ENCODE assay signal across 10 cellular contexts in the genomic region with DNA sequence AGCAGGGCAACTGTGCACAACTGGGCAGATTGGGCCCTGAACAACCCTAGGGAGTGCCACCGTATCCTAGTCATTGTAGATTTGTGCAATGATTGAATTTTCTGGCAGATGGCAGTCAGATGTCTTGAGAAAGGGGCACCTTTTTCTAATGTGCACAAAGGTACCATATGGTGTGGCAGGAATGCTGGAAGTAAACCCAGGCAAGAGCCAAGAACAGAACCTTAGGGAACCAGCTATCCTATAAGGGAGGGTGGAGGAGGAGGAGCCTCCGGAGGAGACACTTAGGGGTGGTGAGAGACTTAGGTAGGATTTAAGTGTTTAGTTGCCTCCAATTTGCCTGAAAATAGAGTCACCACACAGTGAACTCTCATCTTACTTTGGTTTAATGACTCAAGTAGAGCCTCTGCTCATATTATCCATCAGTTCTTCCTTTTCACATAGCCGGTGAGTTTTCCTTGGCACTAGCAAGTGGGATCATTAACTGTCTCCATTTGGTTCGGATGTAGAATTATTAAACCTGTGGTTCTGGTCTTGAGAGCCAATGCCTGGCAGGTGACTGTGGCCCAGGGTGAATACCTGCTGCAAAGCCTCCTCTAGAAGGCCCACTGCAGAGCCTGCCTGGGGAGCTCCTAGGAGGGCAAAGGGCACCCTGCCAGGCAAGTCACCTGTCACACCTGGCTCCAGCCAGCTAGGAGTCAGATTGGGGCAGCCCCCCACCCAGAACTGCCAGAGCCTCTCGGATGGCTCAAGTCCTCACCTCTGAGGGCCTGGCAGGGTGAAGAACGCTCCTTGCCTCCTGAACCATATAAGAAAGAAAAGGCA.
DNase-seq lines count a peak whose midpoint lies in the region; ATAC-seq, FAIRE-seq and TF ChIP-seq lines count a peak whose summit lies in the region.
"Had no signal": no experiment of that assay in that cellular context is flagged by ENCODE, and none has a peak within 500 bp of the region (broad histone marks: within the 10 kb centered on the region; RNA-seq: fewer than 3 reads in every experiment).

No MANE protein-coding gene starts in this region.

- no peak overlapping the region for H3K9ac ChIP-seq in HepG2 (ENCODE audit: insufficient read depth, low read depth, low read length)

- H3K9me3 Mint-ChIP-seq in activated naive CD4-positive, alpha-beta T cell treated with anti-CD3 and anti-CD28 coated beads, Interleukin-2, amount 10 ng/mL, durations not matched to agents 7 days and 5 days, result no peaks in the 10 kb centered on the region
- no peaks in the 10 kb centered on the region for H3K9me3 Mint-ChIP-seq in activated T-helper 17 cell treated with anti-CD3 and anti-CD28 coated beads, Interleukin-2, amount 50 U/mL, for 72 hours

- intact Hi-C loops in HepG2 (cut with micrococcal nuclease; ENCODE audit: unreplicated experiment), result no loop called here

- TF ChIP-seq CTCF in HepG2 (CRISPR knock-in tag; IDR thresholded peaks at IDR 0.05), result no peak
- no peak for TF ChIP-seq CTCF in upper lobe of left lung (IDR thresholded peaks at IDR 0.05)

- H3K79me2 ChIP-seq in HepG2 (ENCODE audit: insufficient read depth, low read length), result no peaks in the 10 kb centered on the region

- TF ChIP-seq POLR2A in HepG2 (IDR thresholded peaks at IDR 0.05; ENCODE audit: insufficient read depth in 1 of 2, low read depth in 2 of 2, low read length in 2 of 2) (no peak), upper lobe of left lung (IDR thresholded peaks at IDR 0.05) (no peak)

- in situ Hi-C loops in HepG2 (cut with HindIII; ENCODE audit: extremely low pct_ligation_motif_present, low pct_unique_long_range_greater_than_20kb), result no loop called here

- H3K4me3 Mint-ChIP-seq in activated naive CD4-positive, alpha-beta T cell treated with anti-CD3 and anti-CD28 coated beads, Interleukin-2, amount 10 ng/mL, durations not matched to agents 7 days and 5 days, result no peak overlapping the region
- H3K4me3 Mint-ChIP-seq in activated T-helper 17 cell treated with anti-CD3 and anti-CD28 coated beads, Interleukin-2, amount 50 U/mL, for 72 hours, result peak overlapping the region; percentile 83

- FAIRE-seq in HepG2 (lab: Jason Lieb, UNC), result no peak

- H4K20me1 ChIP-seq in HepG2 (ENCODE audit: insufficient read depth, low read length), result no peaks in the 10 kb centered on the region

- CTCF ChIA-PET in activated naive CD4-positive, alpha-beta T cell treated with anti-CD3 and anti-CD28 coated beads, Interleukin-2, amount 10 ng/mL, durations not matched to agents 7 days and 5 days (lab: Charles Lee), result interaction anchor here (1.2 kb wide), 1 partner anchor 34 kb away, joined by 3 read pairs; no protein-coding TSS in a partner anchor
- CTCF ChIA-PET in HepG2 (lab: Yijun Ruan, JAX; ENCODE audit: low intra/inter-chr PET ratio, low total read pairs), result no interaction called here

- no peaks in the 10 kb centered on the region for H3K27me3 Mint-ChIP-seq in activated naive CD4-positive, alpha-beta T cell treated with anti-CD3 and anti-CD28 coated beads, Interleukin-2, amount 10 ng/mL, durations not matched to agents 7 days and 5 days
- H3K27me3 Mint-ChIP-seq in activated T-helper 17 cell treated with anti-CD3 and anti-CD28 coated beads, Interleukin-2, amount 50 U/mL, for 72 hours, result no peaks in the 10 kb centered on the region

- no peak overlapping the region for H2AFZ ChIP-seq in HepG2 (ENCODE audit: low read length)

- no peaks in the 10 kb centered on the region for H3K36me3 ChIP-seq in HepG2 (replicated peaks in 1 of 2; ENCODE audit: control insufficient read depth in 1 of 2, insufficient read depth in 2 of 2, low read length in 2 of 2)
- no peaks in the 10 kb centered on the region for H3K36me3 ChIP-seq in upper lobe of left lung

- no TSS peak for BruUV-seq in HepG2 (replicated peaks; lab: Mats Ljungman, UMichigan)

- H3K4me3 ChIP-seq in HepG2 (replicated peaks in 1 of 3; ENCODE audit: insufficient read depth in 1 of 3, low read depth in 2 of 3, low read length in 3 of 3) (no peak overlapping the region), upper lobe of left lung (no peak overlapping the region)

- no peak for DNase-seq in activated naive CD4-positive, alpha-beta T cell treated with anti-CD3 and anti-CD28 coated beads, Interleukin-2, amount 10 ng/mL, durations not matched to agents 7 days and 5 days
- no peak for DNase-seq in activated naive CD4-positive, alpha-beta T cell treated with Interleukin-2 at 50 U/mL for 16 hours
- DNase-seq in HepG2 (ENCODE audit: low spot score) (no peak), upper lobe of left lung (no peak), dedifferentiated amniotic fluid mesenchymal stem cell (ENCODE audit: extremely low spot score) (no peak), mucosa of gallbladder (ENCODE audit: low spot score) (no peak)
- DNase-seq: KBM-7, NCI-H510A treated with DMSO at 0.1 percent for 48 hours had no signal

- H3K27ac ChIP-seq in HepG2 (ENCODE audit: extremely low read length, insufficient read depth, low read length) (no peak overlapping the region), upper lobe of left lung (peak overlapping the region in 3 of 4 donors; percentile 46 to 58 (median 49))

- H3K4me2 ChIP-seq in HepG2 (ENCODE audit: low read depth, low read length), result no peak overlapping the region

- peak overlapping the region; percentile 86 for H3K27ac Mint-ChIP-seq in activated naive CD4-positive, alpha-beta T cell treated with anti-CD3 and anti-CD28 coated beads, Interleukin-2, amount 10 ng/mL, durations not matched to agents 7 days and 5 days
- peak overlapping the region; percentile 91 for H3K27ac Mint-ChIP-seq in activated T-helper 17 cell treated with anti-CD3 and anti-CD28 coated beads, Interleukin-2, amount 50 U/mL, for 72 hours

- peak; percentile 63 for ATAC-seq in activated T-helper 17 cell treated with anti-CD3 and anti-CD28 coated beads, Interleukin-2, amount 50 U/mL, for 72 hours (replicated peaks)
- ATAC-seq in HepG2 (peak; percentile 22; the same call in 1 of the 3 replicates), upper lobe of left lung (ENCODE audit: low FRiP score in 2 of 2) (no peak), GM18498 (IDR thresholded peaks at IDR 0.05; ENCODE audit: unreplicated experiment) (no peak)

- no peak for TF ChIP-seq RAD21 in HepG2 (CRISPR knock-in tag; IDR thresholded peaks at IDR 0.05)

- H3K4me1 ChIP-seq in HepG2 (ENCODE audit: insufficient read depth, low read length), result peaks cover 40% of the 10 kb centered on the region
- H3K4me1 ChIP-seq in upper lobe of left lung, result peaks cover 5 to 44% (median 22%) of the 10 kb centered on the region in 4 donors

- POLR2A ChIA-PET in HepG2 (lab: Yijun Ruan, JAX), result interaction anchor here (1.0 kb wide), 1 partner anchor 48 kb away, joined by 3 read pairs; no protein-coding TSS in a partner anchor

- H3K27me3 ChIP-seq in HepG2 (ENCODE audit: control insufficient read depth in 1 of 2, insufficient read depth in 2 of 2, low read length in 2 of 2), result no peaks in the 10 kb centered on the region
- H3K27me3 ChIP-seq in upper lobe of left lung, result no peaks in the 10 kb centered on the region

- H3K4me1 Mint-ChIP-seq in activated naive CD4-positive, alpha-beta T cell treated with anti-CD3 and anti-CD28 coated beads, Interleukin-2, amount 10 ng/mL, durations not matched to agents 7 days and 5 days, result peaks cover 87% of the 10 kb centered on the region
- H3K4me1 Mint-ChIP-seq in activated T-helper 17 cell treated with anti-CD3 and anti-CD28 coated beads, Interleukin-2, amount 50 U/mL, for 72 hours, result peaks cover 65% of the 10 kb centered on the region

- 93% methylated on average over 4 of the region's 6 CpGs for WGBS in HepG2 (ENCODE audit: low lambda C conversion rate)
- 88 to 89% methylated on average over 4 to 6 of the region's 6 CpGs for WGBS in upper lobe of left lung, 2 donors

- TF ChIP-seq EP300 in HepG2 (IDR thresholded peaks at IDR 0.05; ENCODE audit: low read depth in 2 of 2, low read length in 2 of 2), result no peak
- TF ChIP-seq EP300 in HepG2 (CRISPR knock-in tag; IDR thresholded peaks at IDR 0.05; ENCODE audit: borderline replicate concordance), result no peak
- TF ChIP-seq EP300 in upper lobe of left lung (IDR thresholded peaks at IDR 0.05), result no peak

- peaks cover 79% of the 10 kb centered on the region for H3K36me3 Mint-ChIP-seq in activated naive CD4-positive, alpha-beta T cell treated with anti-CD3 and anti-CD28 coated beads, Interleukin-2, amount 10 ng/mL, durations not matched to agents 7 days and 5 days
- H3K36me3 Mint-ChIP-seq in activated T-helper 17 cell treated with anti-CD3 and anti-CD28 coated beads, Interleukin-2, amount 50 U/mL, for 72 hours (ENCODE audit: low read depth), result peaks cover 100% of the 10 kb centered on the region

- H3K9me3 ChIP-seq in HepG2 (ENCODE audit: low read length) (no peaks in the 10 kb centered on the region), upper lobe of left lung (no peaks in the 10 kb centered on the region)

TF ChIP-seq in HepG2, 621 proteins besides CTCF, POLR2A, EP300 and RAD21:
- TF ChIP-seq, protein P1, sequence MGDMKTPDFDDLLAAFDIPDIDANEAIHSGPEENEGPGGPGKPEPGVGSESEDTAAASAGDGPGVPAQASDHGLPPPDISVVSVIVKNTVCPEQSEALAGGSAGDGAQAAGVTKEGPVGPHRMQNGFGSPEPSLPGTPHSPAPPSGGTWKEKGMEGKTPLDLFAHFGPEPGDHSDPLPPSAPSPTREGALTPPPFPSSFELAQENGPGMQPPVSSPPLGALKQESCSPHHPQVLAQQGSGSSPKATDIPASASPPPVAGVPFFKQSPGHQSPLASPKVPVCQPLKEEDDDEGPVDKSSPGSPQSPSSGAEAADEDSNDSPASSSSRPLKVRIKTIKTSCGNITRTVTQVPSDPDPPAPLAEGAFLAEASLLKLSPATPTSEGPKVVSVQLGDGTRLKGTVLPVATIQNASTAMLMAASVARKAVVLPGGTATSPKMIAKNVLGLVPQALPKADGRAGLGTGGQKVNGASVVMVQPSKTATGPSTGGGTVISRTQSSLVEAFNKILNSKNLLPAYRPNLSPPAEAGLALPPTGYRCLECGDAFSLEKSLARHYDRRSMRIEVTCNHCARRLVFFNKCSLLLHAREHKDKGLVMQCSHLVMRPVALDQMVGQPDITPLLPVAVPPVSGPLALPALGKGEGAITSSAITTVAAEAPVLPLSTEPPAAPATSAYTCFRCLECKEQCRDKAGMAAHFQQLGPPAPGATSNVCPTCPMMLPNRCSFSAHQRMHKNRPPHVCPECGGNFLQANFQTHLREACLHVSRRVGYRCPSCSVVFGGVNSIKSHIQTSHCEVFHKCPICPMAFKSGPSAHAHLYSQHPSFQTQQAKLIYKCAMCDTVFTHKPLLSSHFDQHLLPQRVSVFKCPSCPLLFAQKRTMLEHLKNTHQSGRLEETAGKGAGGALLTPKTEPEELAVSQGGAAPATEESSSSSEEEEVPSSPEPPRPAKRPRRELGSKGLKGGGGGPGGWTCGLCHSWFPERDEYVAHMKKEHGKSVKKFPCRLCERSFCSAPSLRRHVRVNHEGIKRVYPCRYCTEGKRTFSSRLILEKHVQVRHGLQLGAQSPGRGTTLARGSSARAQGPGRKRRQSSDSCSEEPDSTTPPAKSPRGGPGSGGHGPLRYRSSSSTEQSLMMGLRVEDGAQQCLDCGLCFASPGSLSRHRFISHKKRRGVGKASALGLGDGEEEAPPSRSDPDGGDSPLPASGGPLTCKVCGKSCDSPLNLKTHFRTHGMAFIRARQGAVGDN (CRISPR knock-in tag; IDR thresholded peaks at IDR 0.05), result peak; percentile 26; the same call in 1 of the 2 replicates
- TF ChIP-seq HMG20A (CRISPR knock-in tag; IDR thresholded peaks at IDR 0.05; ENCODE audit: borderline replicate concordance), result no peak

Comparison
In these comparisons a context has a peak if more than half of its experiments do, and no peak if none do; other contexts are left out.
1. ATAC-seq: peak in activated T-helper 17 cell treated with anti-CD3 and anti-CD28 coated beads, Interleukin-2, amount 50 U/mL, for 72 hours (single experiment) and HepG2 (single experiment); none in upper lobe of left lung (0 of 2) and GM18498 (single experiment).